Comparison of ENCODE assay signal across 1 cellular context in genomic region chrX:132490086-132490419, GRCh38.
TF ChIP-seq lines count a peak whose summit lies in the region.

No MANE protein-coding gene starts in this region.

TF ChIP-seq in HEK293, 187 proteins besides CTCF, POLR2A, EP300 and RAD21 (continued from another document):
- TF ChIP-seq REST (tag by site-specific recombination; IDR thresholded peaks at IDR 0.05) (no peak), GLIS2 (tag by site-specific recombination; IDR thresholded peaks at IDR 0.05) (no peak)
